11 cellular contexts compared by ENCODE assay signal in the genomic region with DNA sequence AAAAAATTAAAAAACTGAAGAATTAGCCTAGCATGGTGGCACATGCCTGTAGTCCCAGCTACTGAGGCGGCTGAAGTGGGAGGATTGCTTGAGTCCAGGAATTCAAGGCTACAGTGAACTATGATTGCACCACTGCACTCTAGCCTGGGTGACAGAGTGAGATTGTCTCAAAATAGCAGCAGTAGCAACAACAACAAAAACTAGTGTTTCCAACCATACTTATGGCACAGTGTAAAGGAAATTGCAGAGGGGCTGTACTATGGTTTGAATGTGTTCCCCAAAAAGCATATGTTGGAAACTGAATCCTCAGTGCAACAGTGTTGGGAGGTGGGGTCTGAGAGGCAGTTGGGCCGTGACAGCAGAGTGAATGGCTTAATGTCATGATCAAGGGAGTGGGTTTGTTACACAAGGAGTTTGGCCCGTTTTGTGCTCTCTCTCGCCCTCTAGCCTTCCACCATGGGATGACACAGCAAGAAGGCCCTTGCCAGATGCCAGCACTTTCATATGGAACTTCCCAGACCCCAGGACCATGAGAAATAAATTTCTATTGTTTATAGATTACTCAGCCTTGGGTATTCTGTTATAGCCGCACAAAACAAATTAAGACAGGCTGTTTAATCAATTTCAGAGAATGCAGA.
DNase-seq lines count a peak whose midpoint lies in the region; ATAC-seq and TF ChIP-seq lines count a peak whose summit lies in the region.
"Had no signal": no experiment of that assay in that cellular context is flagged by ENCODE, and none has a peak within 500 bp of the region (broad histone marks: within the 10 kb centered on the region; RNA-seq: fewer than 3 reads in every experiment).

No MANE protein-coding gene starts in this region.

- H3K36me3 Mint-ChIP-seq in CD14-positive monocyte, result peaks cover 0 to 2% of the 10 kb centered on the region in 2 donors

- no peak for ATAC-seq in HG03439 (IDR thresholded peaks at IDR 0.05; ENCODE audit: unreplicated experiment)
- ATAC-seq in left colon, result no peak
- ATAC-seq: WTC11 had no signal

- H3K4me1 Mint-ChIP-seq in CD14-positive monocyte, result peaks cover 22% of the 10 kb centered on the region
- H3K4me1 Mint-ChIP-seq: WTC11 had no signal

- H3K9me3 ChIP-seq in HAP-1, result no peaks in the 10 kb centered on the region

- H3K4me3 Mint-ChIP-seq in CD14-positive monocyte, result no peak overlapping the region
- H3K4me3 Mint-ChIP-seq: WTC11 had no signal

- H3K9me3 Mint-ChIP-seq in CD14-positive monocyte, result peaks cover 0 to 4% (median 2%) of the 10 kb centered on the region in 7 donors

- H3K4me3 ChIP-seq in fibroblast of villous mesenchyme (ENCODE audit: low read depth, low read length), result no peak overlapping the region
- H3K4me3 ChIP-seq in HAP-1, result no peak overlapping the region
- H3K4me3 ChIP-seq: coronary artery had no signal

- peak overlapping the region in 4 of 7 donors; percentile 5 to 83 (median 70) for H3K27ac Mint-ChIP-seq in CD14-positive monocyte
- H3K27ac Mint-ChIP-seq: WTC11 had no signal

- peaks cover 0 to 3% (median 1%) of the 10 kb centered on the region in 3 donors for H3K27me3 Mint-ChIP-seq in CD14-positive monocyte (ENCODE audit: low read depth in 3 of 3)

- no peak for DNase-seq in CD14-positive monocyte (ENCODE audit: low spot score)
- no peak for DNase-seq in GM13977 (ENCODE audit: low spot score)
- DNase-seq in OCI-M1 (lab: John Stamatoyannopoulos, UW), result peak; percentile 34
- DNase-seq in fibroblast of villous mesenchyme (ENCODE audit: low read depth), result no peak
- DNase-seq in left colon, result no peak
- DNase-seq in HAP-1 (ENCODE audit: low spot score in 2 of 2), result no peak
- no peak for DNase-seq in NCI-H510A (lab: John Stamatoyannopoulos, UW)
- DNase-seq: activated effector memory CD4-positive, alpha-beta T cell treated with anti-CD3 and anti-CD28 coated beads, Interleukin-2, amount 50 U/mL, for 16 hours had no signal

- in situ Hi-C loops in GM13977 (cut with MboI; ENCODE audit: low pct_unique_long_range_greater_than_20kb, low sequenced_read_pairs, unreplicated experiment) (no loop called here), HAP-1 (cut with MboI; ENCODE audit: low sequenced_read_pairs) (no loop called here)

- intact Hi-C loops in CD14-positive monocyte (cut with micrococcal nuclease), result no loop called here
- intact Hi-C loops in left colon (cut with DNase I, micrococcal nuclease), result no loop called here

- no peaks in the 10 kb centered on the region for H3K4me1 ChIP-seq in HAP-1

- H3K36me3 ChIP-seq in HAP-1 (replicated peaks), result no peaks in the 10 kb centered on the region

- no peaks in the 10 kb centered on the region for H3K27me3 ChIP-seq in HAP-1 (ENCODE audit: low read depth)

- TF ChIP-seq CTCF in CD14-positive monocyte (IDR thresholded peaks at IDR 0.05) (peak; percentile 50), GM13977 (IDR thresholded peaks at IDR 0.05; ENCODE audit: extremely low read depth, insufficient read depth, missing control alignments) (peak; percentile 44), fibroblast of villous mesenchyme (IDR thresholded peaks at IDR 0.05; ENCODE audit: insufficient read depth, low read depth, low read length) (peak; percentile 25)
